Comparison of ENCODE assay signal across 1 cellular context in genomic region chr18:56638232-56639093, GRCh38.
A peak's percentile ranks its signal among the peaks of the same experiment; 100 is the strongest.
TF ChIP-seq lines count a peak whose summit lies in the region.

TXNL1 (minus strand) TSS chr18:56638592; CDS start chr18:56638440, 152 bp downstream.

TF ChIP-seq in HepG2, 621 proteins besides CTCF, POLR2A, EP300 and RAD21 (continued from another document):
- TF ChIP-seq ZNF280D (CRISPR knock-in tag; IDR thresholded peaks at IDR 0.05) = no peak
- no peak for TF ChIP-seq FOXK2 (IDR thresholded peaks at IDR 0.05)
- TF ChIP-seq JARID2 (CRISPR knock-in tag; IDR thresholded peaks at IDR 0.05; ENCODE audit: insufficient replicate concordance) = no peak
- TF ChIP-seq MEIS1 (CRISPR knock-in tag; IDR thresholded peaks at IDR 0.05; ENCODE audit: borderline replicate concordance) = peak; percentile 76; the same call in 1 of the 2 replicates
- TF ChIP-seq ETV5 (CRISPR knock-in tag; IDR thresholded peaks at IDR 0.05; ENCODE audit: borderline replicate concordance) = peak; percentile 81
- no peak for TF ChIP-seq ZBTB21 (CRISPR knock-in tag; IDR thresholded peaks at IDR 0.05)
- no peak for TF ChIP-seq ZXDC (CRISPR knock-in tag; IDR thresholded peaks at IDR 0.05)
- TF ChIP-seq CENPT (CRISPR knock-in tag; IDR thresholded peaks at IDR 0.05; ENCODE audit: low read depth) = no peak
- TF ChIP-seq NAIF1 (CRISPR knock-in tag; IDR thresholded peaks at IDR 0.05; ENCODE audit: borderline replicate concordance) = no peak
- peak; percentile 80; the same call in 1 of the 2 replicates for TF ChIP-seq ZHX2 (IDR thresholded peaks at IDR 0.05; ENCODE audit: low read depth)
- TF ChIP-seq ZHX2 (CRISPR knock-in tag; IDR thresholded peaks at IDR 0.05; ENCODE audit: borderline replicate concordance) = no peak
- no peak for TF ChIP-seq NONO (IDR thresholded peaks at IDR 0.05)
- TF ChIP-seq NONO (CRISPR knock-in tag; conservative IDR thresholded peaks at IDR 0.05) = peak; percentile 54
- no peak for TF ChIP-seq JDP2 (CRISPR knock-in tag; IDR thresholded peaks at IDR 0.05; ENCODE audit: borderline replicate concordance)
- TF ChIP-seq TCF12 (IDR thresholded peaks at IDR 0.05) = no peak
- TF ChIP-seq TCF12 (CRISPR knock-in tag; IDR thresholded peaks at IDR 0.05) = peak; percentile 26; the same call in 1 of the 2 replicates
- TF ChIP-seq HOXA9 (CRISPR knock-in tag; IDR thresholded peaks at IDR 0.05; ENCODE audit: borderline replicate concordance) = no peak
- TF ChIP-seq FOSL1 (CRISPR knock-in tag; IDR thresholded peaks at IDR 0.05; ENCODE audit: borderline replicate concordance) = no peak
- peak; percentile 81; the same call in 1 of the 2 replicates for TF ChIP-seq HOMEZ (CRISPR knock-in tag; IDR thresholded peaks at IDR 0.05; ENCODE audit: low read depth)
- no peak for TF ChIP-seq ZNF24 (IDR thresholded peaks at IDR 0.05)
- peak; percentile 95 for TF ChIP-seq THAP11 (CRISPR knock-in tag; IDR thresholded peaks at IDR 0.05)
- TF ChIP-seq ZNF784 (CRISPR knock-in tag; IDR thresholded peaks at IDR 0.05; ENCODE audit: borderline replicate concordance) = peak; percentile 76; the same call in 1 of the 2 replicates
- TF ChIP-seq ZNF607 (CRISPR knock-in tag; IDR thresholded peaks at IDR 0.05; ENCODE audit: borderline replicate concordance) = no peak; the same call in 1 of the 2 replicates
TF ChIP-seq in HepG2: peak in this region for 225.
